In the genomic region with DNA sequence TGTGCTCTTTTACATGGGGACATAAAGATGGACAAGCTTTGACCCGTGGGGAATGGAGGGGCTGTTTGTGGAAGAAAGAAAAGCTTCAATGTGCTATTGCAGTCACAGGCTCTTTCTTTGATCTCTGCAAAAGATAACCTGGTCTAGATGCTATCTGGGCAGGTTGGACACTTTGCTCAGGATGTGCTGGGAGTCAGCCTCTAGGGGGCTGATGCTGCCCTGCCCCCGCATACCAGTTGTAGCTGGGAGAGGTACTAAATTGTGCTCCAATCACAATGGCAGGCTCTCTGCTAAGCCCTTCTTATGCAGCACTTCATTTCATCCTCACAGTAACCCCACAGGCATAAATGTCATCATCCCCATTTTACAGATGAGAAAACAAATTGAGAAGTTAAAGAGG, we compare ENCODE assay signal across 2 cellular contexts.
TF ChIP-seq lines count a peak whose summit lies in the region.

No MANE protein-coding gene starts in this region.

TF ChIP-seq in GM23338, 12 proteins besides CTCF, POLR2A, EP300 and RAD21 (continued from another document):
- TF ChIP-seq POLR2AphosphoS5 (IDR thresholded peaks at IDR 0.05; ENCODE audit: low read depth) (no peak), STAT1 (IDR thresholded peaks at IDR 0.05; ENCODE audit: unreplicated experiment) (no peak), EZH2 (IDR thresholded peaks at IDR 0.05; ENCODE audit: low read depth, unreplicated experiment) (no peak), NANOG (IDR thresholded peaks at IDR 0.05; ENCODE audit: borderline replicate concordance) (no peak), EZH2phosphoT487 (IDR thresholded peaks at IDR 0.05; ENCODE audit: unreplicated experiment) (no peak), CREB1 (CRISPR knock-in tag; IDR thresholded peaks at IDR 0.05; ENCODE audit: low read depth) (no peak), JUNB (IDR thresholded peaks at IDR 0.05; ENCODE audit: unreplicated experiment) (no peak), ZNF114 (CRISPR knock-in tag; IDR thresholded peaks at IDR 0.05) (no peak)
- TF ChIP-seq, protein P1, sequence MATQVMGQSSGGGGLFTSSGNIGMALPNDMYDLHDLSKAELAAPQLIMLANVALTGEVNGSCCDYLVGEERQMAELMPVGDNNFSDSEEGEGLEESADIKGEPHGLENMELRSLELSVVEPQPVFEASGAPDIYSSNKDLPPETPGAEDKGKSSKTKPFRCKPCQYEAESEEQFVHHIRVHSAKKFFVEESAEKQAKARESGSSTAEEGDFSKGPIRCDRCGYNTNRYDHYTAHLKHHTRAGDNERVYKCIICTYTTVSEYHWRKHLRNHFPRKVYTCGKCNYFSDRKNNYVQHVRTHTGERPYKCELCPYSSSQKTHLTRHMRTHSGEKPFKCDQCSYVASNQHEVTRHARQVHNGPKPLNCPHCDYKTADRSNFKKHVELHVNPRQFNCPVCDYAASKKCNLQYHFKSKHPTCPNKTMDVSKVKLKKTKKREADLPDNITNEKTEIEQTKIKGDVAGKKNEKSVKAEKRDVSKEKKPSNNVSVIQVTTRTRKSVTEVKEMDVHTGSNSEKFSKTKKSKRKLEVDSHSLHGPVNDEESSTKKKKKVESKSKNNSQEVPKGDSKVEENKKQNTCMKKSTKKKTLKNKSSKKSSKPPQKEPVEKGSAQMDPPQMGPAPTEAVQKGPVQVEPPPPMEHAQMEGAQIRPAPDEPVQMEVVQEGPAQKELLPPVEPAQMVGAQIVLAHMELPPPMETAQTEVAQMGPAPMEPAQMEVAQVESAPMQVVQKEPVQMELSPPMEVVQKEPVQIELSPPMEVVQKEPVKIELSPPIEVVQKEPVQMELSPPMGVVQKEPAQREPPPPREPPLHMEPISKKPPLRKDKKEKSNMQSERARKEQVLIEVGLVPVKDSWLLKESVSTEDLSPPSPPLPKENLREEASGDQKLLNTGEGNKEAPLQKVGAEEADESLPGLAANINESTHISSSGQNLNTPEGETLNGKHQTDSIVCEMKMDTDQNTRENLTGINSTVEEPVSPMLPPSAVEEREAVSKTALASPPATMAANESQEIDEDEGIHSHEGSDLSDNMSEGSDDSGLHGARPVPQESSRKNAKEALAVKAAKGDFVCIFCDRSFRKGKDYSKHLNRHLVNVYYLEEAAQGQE (IDR thresholded peaks at IDR 0.05; ENCODE audit: unreplicated experiment) = no peak

TF ChIP-seq in WTC11, 78 proteins besides CTCF, POLR2A, EP300 and RAD21 (continued from another document):
- TF ChIP-seq, protein P2, sequence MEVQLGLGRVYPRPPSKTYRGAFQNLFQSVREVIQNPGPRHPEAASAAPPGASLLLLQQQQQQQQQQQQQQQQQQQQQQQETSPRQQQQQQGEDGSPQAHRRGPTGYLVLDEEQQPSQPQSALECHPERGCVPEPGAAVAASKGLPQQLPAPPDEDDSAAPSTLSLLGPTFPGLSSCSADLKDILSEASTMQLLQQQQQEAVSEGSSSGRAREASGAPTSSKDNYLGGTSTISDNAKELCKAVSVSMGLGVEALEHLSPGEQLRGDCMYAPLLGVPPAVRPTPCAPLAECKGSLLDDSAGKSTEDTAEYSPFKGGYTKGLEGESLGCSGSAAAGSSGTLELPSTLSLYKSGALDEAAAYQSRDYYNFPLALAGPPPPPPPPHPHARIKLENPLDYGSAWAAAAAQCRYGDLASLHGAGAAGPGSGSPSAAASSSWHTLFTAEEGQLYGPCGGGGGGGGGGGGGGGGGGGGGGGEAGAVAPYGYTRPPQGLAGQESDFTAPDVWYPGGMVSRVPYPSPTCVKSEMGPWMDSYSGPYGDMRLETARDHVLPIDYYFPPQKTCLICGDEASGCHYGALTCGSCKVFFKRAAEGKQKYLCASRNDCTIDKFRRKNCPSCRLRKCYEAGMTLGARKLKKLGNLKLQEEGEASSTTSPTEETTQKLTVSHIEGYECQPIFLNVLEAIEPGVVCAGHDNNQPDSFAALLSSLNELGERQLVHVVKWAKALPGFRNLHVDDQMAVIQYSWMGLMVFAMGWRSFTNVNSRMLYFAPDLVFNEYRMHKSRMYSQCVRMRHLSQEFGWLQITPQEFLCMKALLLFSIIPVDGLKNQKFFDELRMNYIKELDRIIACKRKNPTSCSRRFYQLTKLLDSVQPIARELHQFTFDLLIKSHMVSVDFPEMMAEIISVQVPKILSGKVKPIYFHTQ (CRISPR knock-in tag; IDR thresholded peaks at IDR 0.05) = no peak
- TF ChIP-seq MYBL2 (CRISPR knock-in tag; IDR thresholded peaks at IDR 0.05) (no peak), NR1H2 (CRISPR knock-in tag; IDR thresholded peaks at IDR 0.05) (no peak), ZNF232 (CRISPR knock-in tag; IDR thresholded peaks at IDR 0.05) (no peak), NR3C1 (CRISPR knock-in tag; conservative IDR thresholded peaks at IDR 0.05; ENCODE audit: low read depth) (no peak), GABPB1 (CRISPR knock-in tag; IDR thresholded peaks at IDR 0.05) (no peak), FOXP1 (CRISPR knock-in tag; IDR thresholded peaks at IDR 0.05; ENCODE audit: borderline replicate concordance) (no peak)
- TF ChIP-seq, protein P3, sequence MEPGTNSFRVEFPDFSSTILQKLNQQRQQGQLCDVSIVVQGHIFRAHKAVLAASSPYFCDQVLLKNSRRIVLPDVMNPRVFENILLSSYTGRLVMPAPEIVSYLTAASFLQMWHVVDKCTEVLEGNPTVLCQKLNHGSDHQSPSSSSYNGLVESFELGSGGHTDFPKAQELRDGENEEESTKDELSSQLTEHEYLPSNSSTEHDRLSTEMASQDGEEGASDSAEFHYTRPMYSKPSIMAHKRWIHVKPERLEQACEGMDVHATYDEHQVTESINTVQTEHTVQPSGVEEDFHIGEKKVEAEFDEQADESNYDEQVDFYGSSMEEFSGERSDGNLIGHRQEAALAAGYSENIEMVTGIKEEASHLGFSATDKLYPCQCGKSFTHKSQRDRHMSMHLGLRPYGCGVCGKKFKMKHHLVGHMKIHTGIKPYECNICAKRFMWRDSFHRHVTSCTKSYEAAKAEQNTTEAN (CRISPR knock-in tag; IDR thresholded peaks at IDR 0.05) = no peak
- TF ChIP-seq, protein P4, sequence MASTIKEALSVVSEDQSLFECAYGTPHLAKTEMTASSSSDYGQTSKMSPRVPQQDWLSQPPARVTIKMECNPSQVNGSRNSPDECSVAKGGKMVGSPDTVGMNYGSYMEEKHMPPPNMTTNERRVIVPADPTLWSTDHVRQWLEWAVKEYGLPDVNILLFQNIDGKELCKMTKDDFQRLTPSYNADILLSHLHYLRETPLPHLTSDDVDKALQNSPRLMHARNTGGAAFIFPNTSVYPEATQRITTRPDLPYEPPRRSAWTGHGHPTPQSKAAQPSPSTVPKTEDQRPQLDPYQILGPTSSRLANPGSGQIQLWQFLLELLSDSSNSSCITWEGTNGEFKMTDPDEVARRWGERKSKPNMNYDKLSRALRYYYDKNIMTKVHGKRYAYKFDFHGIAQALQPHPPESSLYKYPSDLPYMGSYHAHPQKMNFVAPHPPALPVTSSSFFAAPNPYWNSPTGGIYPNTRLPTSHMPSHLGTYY (CRISPR knock-in tag; IDR thresholded peaks at IDR 0.05) = no peak
- TF ChIP-seq, protein P5, sequence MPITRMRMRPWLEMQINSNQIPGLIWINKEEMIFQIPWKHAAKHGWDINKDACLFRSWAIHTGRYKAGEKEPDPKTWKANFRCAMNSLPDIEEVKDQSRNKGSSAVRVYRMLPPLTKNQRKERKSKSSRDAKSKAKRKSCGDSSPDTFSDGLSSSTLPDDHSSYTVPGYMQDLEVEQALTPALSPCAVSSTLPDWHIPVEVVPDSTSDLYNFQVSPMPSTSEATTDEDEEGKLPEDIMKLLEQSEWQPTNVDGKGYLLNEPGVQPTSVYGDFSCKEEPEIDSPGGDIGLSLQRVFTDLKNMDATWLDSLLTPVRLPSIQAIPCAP (CRISPR knock-in tag; IDR thresholded peaks at IDR 0.05) = no peak
- TF ChIP-seq, protein P6, sequence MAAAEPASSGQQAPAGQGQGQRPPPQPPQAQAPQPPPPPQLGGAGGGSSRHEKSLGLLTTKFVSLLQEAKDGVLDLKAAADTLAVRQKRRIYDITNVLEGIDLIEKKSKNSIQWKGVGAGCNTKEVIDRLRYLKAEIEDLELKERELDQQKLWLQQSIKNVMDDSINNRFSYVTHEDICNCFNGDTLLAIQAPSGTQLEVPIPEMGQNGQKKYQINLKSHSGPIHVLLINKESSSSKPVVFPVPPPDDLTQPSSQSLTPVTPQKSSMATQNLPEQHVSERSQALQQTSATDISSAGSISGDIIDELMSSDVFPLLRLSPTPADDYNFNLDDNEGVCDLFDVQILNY (CRISPR knock-in tag; IDR thresholded peaks at IDR 0.05) = no peak
- TF ChIP-seq, protein P7, sequence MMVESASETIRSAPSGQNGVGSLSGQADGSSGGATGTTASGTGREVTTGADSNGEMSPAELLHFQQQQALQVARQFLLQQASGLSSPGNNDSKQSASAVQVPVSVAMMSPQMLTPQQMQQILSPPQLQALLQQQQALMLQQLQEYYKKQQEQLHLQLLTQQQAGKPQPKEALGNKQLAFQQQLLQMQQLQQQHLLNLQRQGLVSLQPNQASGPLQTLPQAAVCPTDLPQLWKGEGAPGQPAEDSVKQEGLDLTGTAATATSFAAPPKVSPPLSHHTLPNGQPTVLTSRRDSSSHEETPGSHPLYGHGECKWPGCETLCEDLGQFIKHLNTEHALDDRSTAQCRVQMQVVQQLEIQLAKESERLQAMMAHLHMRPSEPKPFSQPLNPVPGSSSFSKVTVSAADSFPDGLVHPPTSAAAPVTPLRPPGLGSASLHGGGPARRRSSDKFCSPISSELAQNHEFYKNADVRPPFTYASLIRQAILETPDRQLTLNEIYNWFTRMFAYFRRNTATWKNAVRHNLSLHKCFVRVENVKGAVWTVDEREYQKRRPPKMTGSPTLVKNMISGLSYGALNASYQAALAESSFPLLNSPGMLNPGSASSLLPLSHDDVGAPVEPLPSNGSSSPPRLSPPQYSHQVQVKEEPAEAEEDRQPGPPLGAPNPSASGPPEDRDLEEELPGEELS (CRISPR knock-in tag; IDR thresholded peaks at IDR 0.05) = no peak
- TF ChIP-seq, protein P8, sequence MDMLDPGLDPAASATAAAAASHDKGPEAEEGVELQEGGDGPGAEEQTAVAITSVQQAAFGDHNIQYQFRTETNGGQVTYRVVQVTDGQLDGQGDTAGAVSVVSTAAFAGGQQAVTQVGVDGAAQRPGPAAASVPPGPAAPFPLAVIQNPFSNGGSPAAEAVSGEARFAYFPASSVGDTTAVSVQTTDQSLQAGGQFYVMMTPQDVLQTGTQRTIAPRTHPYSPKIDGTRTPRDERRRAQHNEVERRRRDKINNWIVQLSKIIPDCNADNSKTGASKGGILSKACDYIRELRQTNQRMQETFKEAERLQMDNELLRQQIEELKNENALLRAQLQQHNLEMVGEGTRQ (CRISPR knock-in tag; IDR thresholded peaks at IDR 0.05) = no peak
